20 cellular contexts compared by ENCODE assay signal in genomic region chr15:47266556-47266955, GRCh38.
DNase-seq lines count a peak whose midpoint lies in the region; ATAC-seq and TF ChIP-seq lines count a peak whose summit lies in the region.
"Had no signal": no experiment of that assay in that cellular context is flagged by ENCODE, and none has a peak within 500 bp of the region (broad histone marks: within the 10 kb centered on the region; RNA-seq: fewer than 3 reads in every experiment).

No MANE protein-coding gene starts in this region.

- no peaks in the 10 kb centered on the region for H3K4me1 ChIP-seq in RWPE2 (ENCODE audit: insufficient read depth, poor library complexity, severe bottlenecking)
- no peaks in the 10 kb centered on the region for H3K4me1 ChIP-seq in mesendoderm (ENCODE audit: control insufficient read depth, low read depth, low read length)
- H3K4me1 ChIP-seq: A549 had no signal

- no peaks in the 10 kb centered on the region for H3K79me1 ChIP-seq in mesendoderm (ENCODE audit: low read length)

- DNase-seq in EH (ENCODE audit: low read depth) (peak; percentile 0), RWPE2 (ENCODE audit: low spot score) (no peak), mesendoderm (peak; percentile 30), dedifferentiated amniotic fluid mesenchymal stem cell (ENCODE audit: extremely low spot score) (no peak), NOMO-1 treated with dmso at 0.1 percent for 144 hours (lab: John Stamatoyannopoulos, UW; ENCODE audit: unreplicated experiment) (no peak), HEK293T (ENCODE audit: extremely low spot score) (no peak)
- DNase-seq: 8988T; ACHN; C1 segment of cervical spinal cord; Calu3; CD4-positive, alpha-beta memory T cell; COR-L47; DMS153; DND-41; EL; GDM1; H7; HCEC 1CT had no signal

- H4K5ac ChIP-seq in mesendoderm (ENCODE audit: low read length) = no peak overlapping the region

- H3K9ac ChIP-seq in mesendoderm (ENCODE audit: low read length) = no peak overlapping the region

- no peak overlapping the region for H2AK5ac ChIP-seq in mesendoderm (ENCODE audit: low read length)

- H4K8ac ChIP-seq in mesendoderm (ENCODE audit: low read depth, low read length) = no peak overlapping the region

- no peak overlapping the region for H3K23ac ChIP-seq in mesendoderm (ENCODE audit: low read length)

- CTCF ChIA-PET in HEK293T (lab: Yijun Ruan, JAX) = no interaction called here

- H3K4me2 ChIP-seq in mesendoderm (ENCODE audit: low read length) = no peak overlapping the region
- H3K4me2 ChIP-seq: A549 had no signal

- no peak overlapping the region for H3K4ac ChIP-seq in mesendoderm (ENCODE audit: low read depth, low read length)

- H3K27ac ChIP-seq in RWPE2 (ENCODE audit: poor library complexity, severe bottlenecking) (no peak overlapping the region), mesendoderm (ENCODE audit: low read depth, low read length) (no peak overlapping the region)
- H3K27ac ChIP-seq: A549 had no signal

- H3K36me3 ChIP-seq in RWPE2 (ENCODE audit: low read depth) = no peaks in the 10 kb centered on the region
- H3K36me3 ChIP-seq in mesendoderm (ENCODE audit: control insufficient read depth, insufficient read depth, low read length) = no peaks in the 10 kb centered on the region

- H3K18ac ChIP-seq in mesendoderm (ENCODE audit: low read length) = no peak overlapping the region

- H3K9me3 ChIP-seq in RWPE2 (ENCODE audit: severe bottlenecking) = no peaks in the 10 kb centered on the region
- H3K9me3 ChIP-seq: A549 had no signal

- H3K56ac ChIP-seq in mesendoderm (ENCODE audit: low read length) = no peak overlapping the region

- H3K4me3 ChIP-seq in RWPE2 (ENCODE audit: severe bottlenecking) = no peak overlapping the region
- no peak overlapping the region for H3K4me3 ChIP-seq in mesendoderm (ENCODE audit: low read length)
- H3K4me3 ChIP-seq: A549, GM12878 had no signal

- no peak overlapping the region for H2BK5ac ChIP-seq in mesendoderm (ENCODE audit: low read length)

- no peak overlapping the region for H2BK15ac ChIP-seq in mesendoderm (replicated peaks; ENCODE audit: low read depth)

- no CpG with 5 or more reads among the region's 1 CpG for WGBS in mesendoderm (ENCODE audit: extremely low coverage, insufficient coverage, low lambda C conversion rate)

- no peaks in the 10 kb centered on the region for H3K79me2 ChIP-seq in mesendoderm (ENCODE audit: control insufficient read depth, insufficient read depth, low read length)

- peaks cover 6% of the 10 kb centered on the region for H3K27me3 ChIP-seq in RWPE2 (ENCODE audit: insufficient read depth, poor library complexity, severe bottlenecking)
- no peaks in the 10 kb centered on the region for H3K27me3 ChIP-seq in mesendoderm (ENCODE audit: insufficient read depth, low read length, poor library complexity)

- ATAC-seq in RWPE2 (ENCODE audit: low read depth) = peak; percentile 17; the same call in 1 of the 3 replicates
- ATAC-seq: A549, GM12878 had no signal

- TF ChIP-seq CTCF in RWPE2 (IDR thresholded peaks at IDR 0.05; ENCODE audit: poor library complexity, severe bottlenecking) = no peak

- H2BK120ac ChIP-seq in mesendoderm (ENCODE audit: low read depth, low read length) = no peak overlapping the region

- POLR2A ChIA-PET in HEK293T (lab: Yijun Ruan, JAX) = no interaction called here

TF ChIP-seq in HEK293T, 16 proteins besides CTCF, POLR2A, EP300 and RAD21:
- TF ChIP-seq ARNT (IDR thresholded peaks at IDR 0.05) (no peak), SP1 (IDR thresholded peaks at IDR 0.05) (no peak), BHLHE40 (IDR thresholded peaks at IDR 0.05; ENCODE audit: borderline replicate concordance) (no peak), CTBP1 (IDR thresholded peaks at IDR 0.05; ENCODE audit: borderline replicate concordance) (no peak), LEF1 (IDR thresholded peaks at IDR 0.05; ENCODE audit: borderline replicate concordance) (no peak), ZNF384 (IDR thresholded peaks at IDR 0.05) (no peak), FOXA1 (IDR thresholded peaks at IDR 0.05) (no peak), FOXK2 (IDR thresholded peaks at IDR 0.05) (no peak), L3MBTL2 (conservative IDR thresholded peaks at IDR 0.05) (no peak), SUZ12 (IDR thresholded peaks at IDR 0.05) (no peak), TARDBP (IDR thresholded peaks at IDR 0.05) (no peak), NFRKB (IDR thresholded peaks at IDR 0.05) (no peak), HDGF (IDR thresholded peaks at IDR 0.05; ENCODE audit: borderline replicate concordance) (no peak)
- TF ChIP-seq, protein P1, sequence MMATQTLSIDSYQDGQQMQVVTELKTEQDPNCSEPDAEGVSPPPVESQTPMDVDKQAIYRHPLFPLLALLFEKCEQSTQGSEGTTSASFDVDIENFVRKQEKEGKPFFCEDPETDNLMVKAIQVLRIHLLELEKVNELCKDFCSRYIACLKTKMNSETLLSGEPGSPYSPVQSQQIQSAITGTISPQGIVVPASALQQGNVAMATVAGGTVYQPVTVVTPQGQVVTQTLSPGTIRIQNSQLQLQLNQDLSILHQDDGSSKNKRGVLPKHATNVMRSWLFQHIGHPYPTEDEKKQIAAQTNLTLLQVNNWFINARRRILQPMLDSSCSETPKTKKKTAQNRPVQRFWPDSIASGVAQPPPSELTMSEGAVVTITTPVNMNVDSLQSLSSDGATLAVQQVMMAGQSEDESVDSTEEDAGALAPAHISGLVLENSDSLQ (IDR thresholded peaks at IDR 0.05) = no peak

Comparison
In these comparisons a context has a peak if more than half of its experiments do, and no peak if none do; other contexts are left out.
1. DNase-seq: peak in EH (single experiment) and mesendoderm (single experiment); none in RWPE2 (single experiment), dedifferentiated amniotic fluid mesenchymal stem cell (single experiment), NOMO-1 treated with dmso at 0.1 percent for 144 hours (single experiment) and HEK293T (single experiment).